Comparison of ENCODE assay signal across 8 cellular contexts in the genomic region with DNA sequence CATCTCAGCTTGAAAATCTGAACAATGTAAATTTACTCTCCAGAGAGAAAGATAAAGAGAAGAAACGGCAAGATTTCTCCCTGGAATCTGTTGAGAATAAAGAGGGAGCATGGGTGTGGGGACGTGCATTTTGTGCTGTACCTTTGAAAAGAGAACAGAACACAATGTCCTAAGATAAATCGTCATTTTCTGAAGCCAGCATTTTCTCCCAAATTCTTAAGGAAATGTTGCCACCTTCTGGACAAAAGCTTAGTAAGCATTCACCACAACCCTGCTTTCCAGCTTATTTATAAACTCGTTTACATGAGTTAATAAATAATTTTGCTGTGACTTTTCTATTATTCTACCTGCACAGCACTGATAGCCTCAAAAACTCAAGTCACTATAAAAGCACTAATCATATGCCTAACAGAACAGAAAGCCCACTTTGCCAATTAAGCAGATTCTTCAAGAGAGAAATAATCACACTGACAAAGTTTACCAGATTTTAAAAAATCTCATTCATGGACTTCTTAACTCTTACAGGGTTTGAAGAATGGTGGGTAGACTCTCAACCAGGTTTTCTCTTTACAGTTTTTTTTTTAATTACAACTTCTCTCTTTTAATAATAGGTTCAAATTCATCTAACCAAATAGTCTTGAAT.
A peak's percentile ranks its signal among the peaks of the same experiment; 100 is the strongest.
DNase-seq lines count a peak whose midpoint lies in the region; ATAC-seq, FAIRE-seq and TF ChIP-seq lines count a peak whose summit lies in the region.

No MANE protein-coding gene starts in this region.

- no peak overlapping the region for H3K4me2 ChIP-seq in astrocyte (ENCODE audit: low read length)

- no peaks in the 10 kb centered on the region for H3K36me3 ChIP-seq in astrocyte (ENCODE audit: insufficient read depth, low read length)
- no peaks in the 10 kb centered on the region for H3K36me3 ChIP-seq in upper lobe of right lung

- no peaks in the 10 kb centered on the region for H3K4me1 Mint-ChIP-seq in astrocyte (ENCODE audit: low read depth, unreplicated experiment)

- H3K27me3 ChIP-seq in astrocyte (ENCODE audit: insufficient read depth, low read length) = no peaks in the 10 kb centered on the region
- no peaks in the 10 kb centered on the region for H3K27me3 ChIP-seq in upper lobe of right lung

- H3K9me3 ChIP-seq in astrocyte (ENCODE audit: insufficient read depth, low read depth, low read length) = no peaks in the 10 kb centered on the region
- no peaks in the 10 kb centered on the region for H3K9me3 ChIP-seq in upper lobe of right lung

- no peak for DNase-seq in GM12864 (ENCODE audit: low read depth)
- DNase-seq in NCI-H2107 (lab: John Stamatoyannopoulos, UW) = peak; percentile 22
- peak; percentile 27 for DNase-seq in astrocyte (ENCODE audit: low read depth)
- DNase-seq in upper lobe of right lung = no peak
- DNase-seq in activated effector memory CD4-positive, alpha-beta T cell treated with Interleukin-2 at 50 U/mL for 16 hours = no peak

- H3K9ac ChIP-seq in astrocyte (ENCODE audit: low read length) = no peak overlapping the region

- no peaks in the 10 kb centered on the region for H4K20me1 ChIP-seq in astrocyte (ENCODE audit: insufficient read depth, low read length)

- FAIRE-seq in astrocyte (lab: Jason Lieb, UNC) (peak; percentile 91), islet of Langerhans (lab: Jason Lieb, UNC) (peak; percentile 100)

- intact Hi-C loops in upper lobe of right lung (cut with DNase I) = no loop called here

- ATAC-seq in HG02938 (IDR thresholded peaks at IDR 0.05; ENCODE audit: unreplicated experiment) (peak; percentile 83), upper lobe of right lung (peak; percentile 36), GM19324 (IDR thresholded peaks at IDR 0.05; ENCODE audit: low FRiP score, unreplicated experiment) (no peak)

- H3K4me3 Mint-ChIP-seq in astrocyte (ENCODE audit: unreplicated experiment) = no peak overlapping the region

- H3K27ac Mint-ChIP-seq in astrocyte (ENCODE audit: unreplicated experiment) = no peak overlapping the region

- H3K4me3 ChIP-seq in GM12864 (ENCODE audit: low read depth, low read length) (no peak overlapping the region), astrocyte (ENCODE audit: insufficient read depth, low read depth, low read length) (no peak overlapping the region), upper lobe of right lung (no peak overlapping the region)

- no peak overlapping the region for H2AFZ ChIP-seq in astrocyte (ENCODE audit: low read depth, low read length)

- no peaks in the 10 kb centered on the region for H3K27me3 Mint-ChIP-seq in astrocyte (ENCODE audit: low read depth, unreplicated experiment)

- H3K4me1 ChIP-seq in astrocyte (ENCODE audit: insufficient read depth, low read length) (no peaks in the 10 kb centered on the region), upper lobe of right lung (no peaks in the 10 kb centered on the region)

- H3K27ac ChIP-seq in astrocyte (ENCODE audit: low read depth, low read length) (no peak overlapping the region), upper lobe of right lung (no peak overlapping the region)

- TF ChIP-seq CTCF in GM12864 (IDR thresholded peaks at IDR 0.05; ENCODE audit: low read depth, low read length, missing control alignments) (peak; percentile 25), astrocyte (IDR thresholded peaks at IDR 0.05; ENCODE audit: insufficient read depth, low read depth, low read length) (peak; percentile 64), upper lobe of right lung (IDR thresholded peaks at IDR 0.05) (peak; percentile 53)

- H3K36me3 Mint-ChIP-seq in astrocyte (ENCODE audit: low read depth, unreplicated experiment) = no peaks in the 10 kb centered on the region

- H3K9me3 Mint-ChIP-seq in astrocyte (ENCODE audit: unreplicated experiment) = peaks cover 2% of the 10 kb centered on the region

- H3K79me2 ChIP-seq in astrocyte (ENCODE audit: insufficient read depth, low read length) = no peaks in the 10 kb centered on the region

Comparison
In these comparisons a context has a peak if more than half of its experiments do, and no peak if none do; other contexts are left out.
1. DNase-seq: peak in NCI-H2107 (single experiment) and astrocyte (single experiment); none in GM12864 (single experiment), upper lobe of right lung (single experiment) and activated effector memory CD4-positive, alpha-beta T cell treated with Interleukin-2 at 50 U/mL for 16 hours (single experiment).
2. Peak in every context shown above with its lines, with median percentiles within 50 percentile points of each other: CTCF ChIP-seq.